Comparison of ENCODE assay signal across 8 cellular contexts in the genomic region with DNA sequence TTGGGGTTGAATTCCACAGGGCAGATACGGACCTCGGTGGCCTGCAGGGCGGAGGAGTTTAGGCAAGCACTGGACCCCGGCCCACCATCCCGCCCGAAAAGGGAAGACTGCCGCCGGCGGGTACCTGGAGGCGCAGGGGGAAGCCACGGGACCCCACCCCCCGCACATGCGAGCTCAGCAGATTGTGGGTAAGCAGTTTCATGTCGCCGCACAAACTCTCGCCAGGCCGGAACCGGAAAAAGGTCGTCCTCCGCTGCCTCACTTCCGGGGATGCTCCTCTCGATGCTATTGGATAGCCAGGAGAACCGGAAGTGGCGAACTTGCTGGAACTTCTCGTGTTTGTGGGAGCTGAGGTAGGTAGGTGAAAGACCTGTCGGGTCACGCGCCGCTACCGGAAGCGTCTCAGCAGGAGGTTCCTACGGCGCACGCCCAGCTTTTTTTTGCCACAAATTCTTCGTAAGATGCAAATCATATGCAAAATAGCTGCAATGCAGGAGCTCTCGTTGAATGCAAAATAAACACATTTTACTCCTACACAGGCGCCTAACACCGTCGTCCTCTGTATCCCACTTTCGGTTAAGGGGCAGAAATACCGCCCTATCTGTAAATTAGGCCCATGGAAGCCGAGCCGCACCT. TPM values are rescaled to one million over a fixed set of nuclear protein-coding genes. Genes with fewer than 3 reads are reported as not detected.
DNase-seq lines count a peak whose midpoint lies in the region; TF ChIP-seq lines count a peak whose summit lies in the region.

Gene TRMT112, minus strand, starts transcription at position 235 of the 636 bp plus-strand sequence. Its CDS starts 33 bp downstream, at position 202.

- H3K4me2 ChIP-seq in MM.1S (ENCODE audit: low read depth, low read length) (peak within 1 kb of the TSS; percentile 93), neural cell (ENCODE audit: low read length) (peak within 1 kb of the TSS; percentile 79)

- peaks cover 6% of the 10 kb centered on the region for H3K4me1 ChIP-seq in MM.1S (ENCODE audit: low read length)
- peaks cover 25% of the 10 kb centered on the region for H3K4me1 ChIP-seq in stomach smooth muscle (ENCODE audit: control insufficient read depth, insufficient read depth, low read length)

- H3F3A ChIP-seq in MM.1S (ENCODE audit: insufficient read depth, low read length) (peaks cover 39% of the 10 kb centered on the region), neural cell (ENCODE audit: insufficient read depth, low read length, poor library complexity, severe bottlenecking) (no peaks in the 10 kb centered on the region)

- no peaks in the 10 kb centered on the region for H3K9me3 ChIP-seq in MM.1S (replicated peaks; ENCODE audit: insufficient read depth, low read length)
- H3K9me3 ChIP-seq in neural cell (ENCODE audit: low read length): no peaks in the 10 kb centered on the region
- H3K9me3 ChIP-seq in stomach smooth muscle (ENCODE audit: control insufficient read depth in 2 of 2, low read length in 2 of 2): no peaks in the 10 kb centered on the region

- H3K36me3 ChIP-seq in H7 (replicated peaks; ENCODE audit: control insufficient read depth, insufficient read depth, low read length): peaks cover 21% of the 10 kb centered on the region
- no peaks in the 10 kb centered on the region for H3K36me3 ChIP-seq in MM.1S (replicated peaks; ENCODE audit: insufficient read depth, low read length)
- H3K36me3 ChIP-seq in neural cell (ENCODE audit: insufficient read depth, low read length): no peaks in the 10 kb centered on the region
- peaks cover 10 to 16% of the 10 kb centered on the region in 2 donors for H3K36me3 ChIP-seq in stomach smooth muscle (ENCODE audit: control insufficient read depth in 2 of 2, insufficient read depth in 2 of 2, low read length in 2 of 2)

- no peaks in the 10 kb centered on the region for H4K20me1 ChIP-seq in MM.1S (ENCODE audit: insufficient read depth, low read length)
- no peaks in the 10 kb centered on the region for H4K20me1 ChIP-seq in neural cell (ENCODE audit: insufficient read depth)

- peak; percentile 61 for TF ChIP-seq EP300 in neural cell (conservative IDR thresholded peaks at IDR 0.05; ENCODE audit: poor library complexity, severe bottlenecking)

- H3K9me2 ChIP-seq in MM.1S (replicated peaks; ENCODE audit: insufficient read depth, low read length) (no peaks in the 10 kb centered on the region), neural cell (ENCODE audit: insufficient read depth, low read length) (no peaks in the 10 kb centered on the region)

- H3K27me3 ChIP-seq in H7 (ENCODE audit: control insufficient read depth, insufficient read depth, low read length): no peaks in the 10 kb centered on the region
- no peaks in the 10 kb centered on the region for H3K27me3 ChIP-seq in MM.1S (replicated peaks; ENCODE audit: insufficient read depth, low read length)
- H3K27me3 ChIP-seq in neural cell (ENCODE audit: insufficient read depth, low read depth, low read length): no peaks in the 10 kb centered on the region
- H3K27me3 ChIP-seq in stomach smooth muscle (ENCODE audit: control insufficient read depth in 1 of 2, insufficient read depth in 2 of 2, low read length in 2 of 2): no peaks in the 10 kb centered on the region

- H3K27ac ChIP-seq in MM.1S (ENCODE audit: low read length): peak within 1 kb of the TSS; percentile 100
- peak within 1 kb of the TSS; percentile 98 for H3K27ac ChIP-seq in neural cell (ENCODE audit: low read length)
- H3K27ac ChIP-seq in stomach smooth muscle (ENCODE audit: low read length): peak within 1 kb of the TSS; percentile 99

- H2AFZ ChIP-seq in MM.1S (ENCODE audit: low read length): peak within 1 kb of the TSS; percentile 63
- peak within 1 kb of the TSS; percentile 65 for H2AFZ ChIP-seq in neural cell (ENCODE audit: low read depth, low read length)

- DNase-seq in ELF-1 (ENCODE audit: low read depth, low spot score) (peak; percentile 99), H7 (peak; percentile 93), MM.1S (peak; percentile 99), SIG-M5 (lab: John Stamatoyannopoulos, UW) (peak; percentile 93), activated gamma-delta T cell (lab: John Stamatoyannopoulos, UW) (peak; percentile 77), fibroblast of the conjunctiva (ENCODE audit: low read depth) (peak; percentile 93)

- H3K4me3 ChIP-seq in H7 (ENCODE audit: insufficient read depth, low read depth, low read length) (peak within 1 kb of the TSS; percentile 99), MM.1S (ENCODE audit: low read length) (peak within 1 kb of the TSS; percentile 78), neural cell (ENCODE audit: low read length) (peak within 1 kb of the TSS; percentile 99), stomach smooth muscle (ENCODE audit: low read length in 2 of 2) (peak within 1 kb of the TSS; percentile 91 to 97)

- TF ChIP-seq CTCF in MM.1S (IDR thresholded peaks at IDR 0.05; ENCODE audit: low read length) (no peak), neural cell (IDR thresholded peaks at IDR 0.05; ENCODE audit: poor library complexity, severe bottlenecking) (no peak)

- H3K79me2 ChIP-seq in MM.1S (ENCODE audit: low read length) (peaks cover 53% of the 10 kb centered on the region), neural cell (replicated peaks; ENCODE audit: insufficient read depth, low read length) (peaks cover 13% of the 10 kb centered on the region)

- TF ChIP-seq RAD21 in neural cell (conservative IDR thresholded peaks at IDR 0.05): no peak

- H3K9ac ChIP-seq in MM.1S (ENCODE audit: low read length) (peak within 1 kb of the TSS; percentile 92), neural cell (ENCODE audit: low read length) (peak within 1 kb of the TSS; percentile 99), stomach smooth muscle (ENCODE audit: low read length in 2 of 2) (peak within 1 kb of the TSS; percentile 96 to 98)

TF ChIP-seq in neural cell, 6 proteins besides CTCF, POLR2A, EP300 and RAD21:
- TF ChIP-seq SMC3 (conservative IDR thresholded peaks at IDR 0.05; ENCODE audit: poor library complexity): no peak
- no peak for TF ChIP-seq REST (IDR thresholded peaks at IDR 0.05; ENCODE audit: borderline replicate concordance)
- peak; percentile 82 for TF ChIP-seq POLR2AphosphoS5 (IDR thresholded peaks at IDR 0.05)
- TF ChIP-seq TAF1 (IDR thresholded peaks at IDR 0.05; ENCODE audit: low read depth): no peak
- TF ChIP-seq EZH2 (IDR thresholded peaks at IDR 0.05; ENCODE audit: borderline replicate concordance, insufficient read depth, low read length, poor library complexity, severe bottlenecking): no peak
- TF ChIP-seq MXI1 (conservative IDR thresholded peaks at IDR 0.05; ENCODE audit: poor library complexity, severe bottlenecking): peak; percentile 87

RNA-seq across cellular contexts. Expression of gene TRMT112, which starts in this region (rescaled TPM):
- total RNA-seq in H7 (2014; rRNA removed; shearing (Covaris generic)): 261 and 314 TPM in 2 replicates
- 278 and 335 TPM in 2 replicates for polyA plus RNA-seq in neural cell
- 58.7 and 78.5 TPM in 2 replicates for polyA minus RNA-seq in neural cell

Comparison
In these comparisons a context has a peak if more than half of its experiments do, and no peak if none do; other contexts are left out.
1. Peak in every context shown above with its lines: DNase-seq, H3K4me3 ChIP-seq and H3K27ac ChIP-seq.